25 cellular contexts compared by ENCODE assay signal in the genomic region with DNA sequence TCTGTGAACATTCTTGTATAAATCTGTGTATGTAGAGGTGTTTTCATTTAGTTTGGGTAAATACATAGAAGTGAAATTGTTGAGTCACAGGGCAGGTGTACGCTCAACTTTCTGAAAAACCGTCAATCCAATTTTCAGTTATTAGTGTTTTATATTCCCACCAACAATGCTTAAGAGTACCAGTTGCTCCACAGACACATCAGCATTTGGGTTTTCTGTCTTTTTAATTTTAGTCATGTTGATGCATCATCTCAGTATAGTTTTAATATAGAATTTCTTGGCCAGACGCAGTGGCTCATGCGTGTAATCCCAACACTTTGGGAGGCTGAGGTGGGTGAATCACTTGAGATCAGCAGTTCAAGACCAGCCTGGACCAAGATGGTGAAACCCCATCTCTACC. TPM values are rescaled to one million over a fixed set of nuclear protein-coding genes. Genes with fewer than 3 reads are reported as not detected.
A peak's percentile ranks its signal among the peaks of the same experiment; 100 is the strongest.
DNase-seq lines count a peak whose midpoint lies in the region; ATAC-seq and TF ChIP-seq lines count a peak whose summit lies in the region.
"Had no signal": no experiment of that assay in that cellular context is flagged by ENCODE, and none has a peak within 500 bp of the region (broad histone marks: within the 10 kb centered on the region; RNA-seq: fewer than 3 reads in every experiment).

No MANE protein-coding gene starts in this region.

- ATAC-seq in activated CD4-positive, alpha-beta T cell treated with anti-CD3 and anti-CD28 coated beads for 36 hours, result peak; percentile 16
- peak; percentile 76 for ATAC-seq in activated T-helper 17 cell treated with anti-CD3 and anti-CD28 coated beads, Interleukin-2, amount 50 U/mL, for 72 hours (replicated peaks)
- ATAC-seq in stimulated activated effector memory CD8-positive, alpha-beta T cell treated with anti-CD3 and anti-CD28 coated beads, Interleukin-12 subunit alpha, Interleukin-12 subunit beta, amount 100 ng/mL, for 72 hours, result peak; percentile 52
- ATAC-seq: A549, GM23338, HCT116 had no signal

- no peak overlapping the region for H3K4me3 ChIP-seq in BE2C (ENCODE audit: low read depth, low read length)
- H3K4me3 ChIP-seq: A549, GM23338 had no signal

- no peaks in the 10 kb centered on the region for H3K27me3 ChIP-seq in BE2C

- no peaks in the 10 kb centered on the region for H3K36me3 Mint-ChIP-seq in activated CD4-positive, alpha-beta T cell treated with anti-CD3 and anti-CD28 coated beads for 36 hours (ENCODE audit: low read depth)
- no peaks in the 10 kb centered on the region for H3K36me3 Mint-ChIP-seq in activated T-helper 17 cell treated with anti-CD3 and anti-CD28 coated beads, Interleukin-2, amount 50 U/mL, for 72 hours (ENCODE audit: low read depth)
- peaks cover 13 to 20% (median 14%) of the 10 kb centered on the region in 3 donors for H3K36me3 Mint-ChIP-seq in immature natural killer cell
- H3K36me3 Mint-ChIP-seq in stimulated activated effector memory CD8-positive, alpha-beta T cell treated with anti-CD3 and anti-CD28 coated beads, Interleukin-12 subunit alpha, Interleukin-12 subunit beta, amount 100 ng/mL, for 72 hours, result peaks cover 46% of the 10 kb centered on the region

- no peaks in the 10 kb centered on the region for H3K27me3 Mint-ChIP-seq in activated CD4-positive, alpha-beta T cell treated with anti-CD3 and anti-CD28 coated beads for 36 hours
- H3K27me3 Mint-ChIP-seq in activated T-helper 17 cell treated with anti-CD3 and anti-CD28 coated beads, Interleukin-2, amount 50 U/mL, for 72 hours, result peaks cover 7% of the 10 kb centered on the region
- H3K27me3 Mint-ChIP-seq in immature natural killer cell (ENCODE audit: low read depth in 3 of 3), result peaks cover 8 to 26% (median 21%) of the 10 kb centered on the region in 3 donors

- CTCF ChIA-PET in activated CD4-positive, alpha-beta T cell treated with anti-CD3 and anti-CD28 coated beads for 36 hours (lab: Charles Lee), result interaction anchor here (0.6 to 3.6 kb wide), 3 partner anchors 12 to 305 kb away, joined by 4 to 16 read pairs (median 4); no protein-coding TSS in a partner anchor

- no peaks in the 10 kb centered on the region for H3K36me3 ChIP-seq in BE2C

- H3K4me3 Mint-ChIP-seq in activated CD4-positive, alpha-beta T cell treated with anti-CD3 and anti-CD28 coated beads for 36 hours, result no peak overlapping the region
- no peak overlapping the region for H3K4me3 Mint-ChIP-seq in activated T-helper 17 cell treated with anti-CD3 and anti-CD28 coated beads, Interleukin-2, amount 50 U/mL, for 72 hours
- peak overlapping the region; percentile 5 to 99 (median 33) for H3K4me3 Mint-ChIP-seq in immature natural killer cell
- peak overlapping the region; percentile 76 for H3K4me3 Mint-ChIP-seq in stimulated activated effector memory CD8-positive, alpha-beta T cell treated with anti-CD3 and anti-CD28 coated beads, Interleukin-12 subunit alpha, Interleukin-12 subunit beta, amount 100 ng/mL, for 72 hours
- H3K4me3 Mint-ChIP-seq: CD4-positive, alpha-beta memory T cell; GM23338; H9 had no signal

- no peak for DNase-seq in activated CD4-positive, alpha-beta T cell treated with anti-CD3 and anti-CD28 coated beads for 36 hours
- no peak for DNase-seq in activated CD4-positive, alpha-beta T cell treated with anti-CD3 and anti-CD28 coated beads, Interleukin-2, amount 50 U/mL, for 48 hours
- DNase-seq in immature natural killer cell (no peak), UCSD-AML1 (lab: John Stamatoyannopoulos, UW; ENCODE audit: unreplicated experiment) (no peak), BE2C (no peak)
- DNase-seq in stimulated activated effector memory CD8-positive, alpha-beta T cell treated with anti-CD3 and anti-CD28 coated beads, Interleukin-12 subunit alpha, Interleukin-12 subunit beta, amount 100 ng/mL, for 72 hours (ENCODE audit: low spot score in 2 of 2), result no peak
- DNase-seq: 8988T; ACHN; AML-193; C1 segment of cervical spinal cord; Calu3; CD4-positive, alpha-beta memory T cell; COR-L47; DMS53; DMS79 treated with DMSO at 0.1 percent for 48 hours; GF-D8; H9 had no signal

- no peaks in the 10 kb centered on the region for H3K4me1 Mint-ChIP-seq in activated CD4-positive, alpha-beta T cell treated with anti-CD3 and anti-CD28 coated beads for 36 hours
- H3K4me1 Mint-ChIP-seq in activated T-helper 17 cell treated with anti-CD3 and anti-CD28 coated beads, Interleukin-2, amount 50 U/mL, for 72 hours, result peaks cover 5% of the 10 kb centered on the region
- H3K4me1 Mint-ChIP-seq in immature natural killer cell, result peaks cover 61 to 77% of the 10 kb centered on the region in 2 donors
- peaks cover 35% of the 10 kb centered on the region for H3K4me1 Mint-ChIP-seq in stimulated activated effector memory CD8-positive, alpha-beta T cell treated with anti-CD3 and anti-CD28 coated beads, Interleukin-12 subunit alpha, Interleukin-12 subunit beta, amount 100 ng/mL, for 72 hours
- H3K4me1 Mint-ChIP-seq: CD4-positive, alpha-beta memory T cell had no signal

- TF ChIP-seq CTCF in BE2C (IDR thresholded peaks at IDR 0.05; ENCODE audit: low read depth, low read length), result no peak

- POLR2A ChIA-PET in activated CD4-positive, alpha-beta T cell treated with anti-CD3 and anti-CD28 coated beads for 36 hours (lab: Charles Lee), result interaction anchor here (0.7 kb wide), 1 partner anchor 29 kb away, joined by 7 read pairs; no protein-coding TSS in a partner anchor

- H3K9me3 Mint-ChIP-seq in activated CD4-positive, alpha-beta T cell treated with anti-CD3 and anti-CD28 coated beads for 36 hours (ENCODE audit: low read depth), result no peaks in the 10 kb centered on the region
- no peaks in the 10 kb centered on the region for H3K9me3 Mint-ChIP-seq in activated T-helper 17 cell treated with anti-CD3 and anti-CD28 coated beads, Interleukin-2, amount 50 U/mL, for 72 hours
- H3K9me3 Mint-ChIP-seq in immature natural killer cell, result no peaks in the 10 kb centered on the region
- H3K9me3 Mint-ChIP-seq in stimulated activated effector memory CD8-positive, alpha-beta T cell treated with anti-CD3 and anti-CD28 coated beads, Interleukin-12 subunit alpha, Interleukin-12 subunit beta, amount 100 ng/mL, for 72 hours, result no peaks in the 10 kb centered on the region
- H3K9me3 Mint-ChIP-seq: GM23338, H9 had no signal

- no peaks in the 10 kb centered on the region for H3K9me3 ChIP-seq in BE2C
- H3K9me3 ChIP-seq: A549 had no signal

- intact Hi-C loops in activated CD4-positive, alpha-beta T cell treated with anti-CD3 and anti-CD28 coated beads for 36 hours (cut with DNase I, micrococcal nuclease), result no loop called here

- no peaks in the 10 kb centered on the region for H3K4me1 ChIP-seq in BE2C

- no peak overlapping the region for H3K27ac Mint-ChIP-seq in activated CD4-positive, alpha-beta T cell treated with anti-CD3 and anti-CD28 coated beads for 36 hours
- no peak overlapping the region for H3K27ac Mint-ChIP-seq in activated T-helper 17 cell treated with anti-CD3 and anti-CD28 coated beads, Interleukin-2, amount 50 U/mL, for 72 hours
- H3K27ac Mint-ChIP-seq in immature natural killer cell, result peak overlapping the region; percentile 77 to 99 (median 92)
- peak overlapping the region; percentile 91 for H3K27ac Mint-ChIP-seq in stimulated activated effector memory CD8-positive, alpha-beta T cell treated with anti-CD3 and anti-CD28 coated beads, Interleukin-12 subunit alpha, Interleukin-12 subunit beta, amount 100 ng/mL, for 72 hours
- H3K27ac Mint-ChIP-seq: GM23338, H9 had no signal

RNA-seq across cellular contexts. Expression of a gene that starts 3.2 kb away (rescaled TPM):
- 10 to 100 TPM; 18.9 to 21.6 TPM for total RNA-seq in activated CD4-positive, alpha-beta T cell treated with anti-CD3 and anti-CD28 coated beads for 36 hours
- total RNA-seq in activated T-helper 17 cell treated with anti-CD3 and anti-CD28 coated beads, Interleukin-2, amount 50 U/mL, for 72 hours, result 10 to 100 TPM; 10.6 to 32.4 TPM
- over 10,000 TPM; 13,165 to 20,506 (median 19,340) TPM for polyA plus RNA-seq in immature natural killer cell
- polyA plus RNA-seq in BE2C (2012; ENCODE audit: insufficient read depth, insufficient read length, low read depth), result 1.0 TPM
- total RNA-seq: Calu3, Daoy, G401, GM23338, H4, H9 had no signal
- polyA plus RNA-seq: A549, BJ, GM23338 had no signal

RNA-seq across cellular contexts. Expression of a gene that starts 22.9 kb away (rescaled TPM):
- total RNA-seq in activated CD4-positive, alpha-beta T cell treated with anti-CD3 and anti-CD28 coated beads for 36 hours, result not detected
- total RNA-seq in activated T-helper 17 cell treated with anti-CD3 and anti-CD28 coated beads, Interleukin-2, amount 50 U/mL, for 72 hours, result not detected
- polyA plus RNA-seq in immature natural killer cell, result not detected
- not detected for polyA plus RNA-seq in BE2C (2012; ENCODE audit: insufficient read depth, insufficient read length, low read depth)
- total RNA-seq: Calu3; CD4-positive, alpha-beta memory T cell; Daoy; G401; GM23338; H4; H9 had no signal
- polyA plus RNA-seq: A549; BJ; CD4-positive, alpha-beta memory T cell had no signal

Comparison
In these comparisons a context has a peak if more than half of its experiments do, and no peak if none do; other contexts are left out.
1. ATAC-seq: peak in every context shown above with its lines; median percentile 76 in activated T-helper 17 cell treated with anti-CD3 and anti-CD28 coated beads, Interleukin-2, amount 50 U/mL, for 72 hours; 52 in stimulated activated effector memory CD8-positive, alpha-beta T cell treated with anti-CD3 and anti-CD28 coated beads, Interleukin-12 subunit alpha, Interleukin-12 subunit beta, amount 100 ng/mL, for 72 hours; 16 in activated CD4-positive, alpha-beta T cell treated with anti-CD3 and anti-CD28 coated beads for 36 hours.
2. H3K27ac Mint-ChIP-seq: peak in immature natural killer cell (6 of 6) and stimulated activated effector memory CD8-positive, alpha-beta T cell treated with anti-CD3 and anti-CD28 coated beads, Interleukin-12 subunit alpha, Interleukin-12 subunit beta, amount 100 ng/mL, for 72 hours (single experiment); none in activated CD4-positive, alpha-beta T cell treated with anti-CD3 and anti-CD28 coated beads for 36 hours (single experiment) and activated T-helper 17 cell treated with anti-CD3 and anti-CD28 coated beads, Interleukin-2, amount 50 U/mL, for 72 hours (single experiment).
3. H3K4me3 Mint-ChIP-seq: peak in immature natural killer cell (5 of 5) and stimulated activated effector memory CD8-positive, alpha-beta T cell treated with anti-CD3 and anti-CD28 coated beads, Interleukin-12 subunit alpha, Interleukin-12 subunit beta, amount 100 ng/mL, for 72 hours (single experiment); none in activated CD4-positive, alpha-beta T cell treated with anti-CD3 and anti-CD28 coated beads for 36 hours (single experiment) and activated T-helper 17 cell treated with anti-CD3 and anti-CD28 coated beads, Interleukin-2, amount 50 U/mL, for 72 hours (single experiment).